In genomic region chr2:122218596-122218995, GRCh38 we compare ENCODE assay signal across 25 cellular contexts.
"Had no signal": no experiment of that assay in that cellular context is flagged by ENCODE, and none has a peak within 500 bp of the region (broad histone marks: within the 10 kb centered on the region; RNA-seq: fewer than 3 reads in every experiment).

No MANE protein-coding gene starts in this region.

- H3K4me1 ChIP-seq: adrenal gland, Peyer's patch, SJSA1 had no signal

- H3K27me3 ChIP-seq: adrenal gland, Peyer's patch, SJSA1 had no signal

- H3K4me3 ChIP-seq: adrenal gland, Peyer's patch, SJSA1 had no signal

- H3K9me3 ChIP-seq: adrenal gland, Peyer's patch, SJSA1 had no signal

- H3K4me1 Mint-ChIP-seq: activated naive CD8-positive, alpha-beta T cell treated with anti-CD3 and anti-CD28 coated beads, Interleukin-2, amount 10 ng/mL, durations not matched to agents 7 days and 5 days; T-helper 17 cell; WTC11 had no signal

- H3K36me3 Mint-ChIP-seq: activated naive CD8-positive, alpha-beta T cell treated with anti-CD3 and anti-CD28 coated beads, Interleukin-2, amount 10 ng/mL, durations not matched to agents 7 days and 5 days; WTC11 had no signal

- H3K27ac ChIP-seq: adrenal gland, Peyer's patch, SJSA1 had no signal

- H3K36me3 ChIP-seq: adrenal gland, Peyer's patch, SJSA1 had no signal

- H3K27me3 Mint-ChIP-seq: T-helper 17 cell had no signal

- ATAC-seq: activated CD8-positive, alpha-beta T cell treated with anti-CD3 and anti-CD28 coated beads, Interleukin-2, amount 10 ng/mL, durations not matched to agents 7 days and 5 days; T-helper 17 cell; WTC11 had no signal

- H3K27ac Mint-ChIP-seq: activated CD8-positive, alpha-beta T cell treated with anti-CD3 and anti-CD28 coated beads, Interleukin-2, amount 10 ng/mL, durations not matched to agents 7 days and 5 days; activated naive CD8-positive, alpha-beta T cell treated with anti-CD3 and anti-CD28 coated beads, Interleukin-2, amount 10 ng/mL, durations not matched to agents 7 days and 5 days; T-helper 17 cell; WTC11 had no signal

- H3K4me3 Mint-ChIP-seq: activated CD8-positive, alpha-beta T cell treated with anti-CD3 and anti-CD28 coated beads, Interleukin-2, amount 10 ng/mL, durations not matched to agents 7 days and 5 days; activated naive CD8-positive, alpha-beta T cell treated with anti-CD3 and anti-CD28 coated beads, Interleukin-2, amount 10 ng/mL, durations not matched to agents 7 days and 5 days; T-helper 17 cell; WTC11 had no signal

- DNase-seq: activated CD4-positive, alpha-beta T cell treated with anti-CD3 and anti-CD28 coated beads for 48 hours; activated CD4-positive, alpha-beta T cell treated with anti-CD3 and anti-CD28 coated beads, Interleukin-2, amount 50 U/mL, for 4 hours; activated CD4-positive, CD25-positive, alpha-beta regulatory T cell treated with anti-CD3 and anti-CD28 coated beads, Interleukin-2, amount 50 U/mL, for 72 hours; activated CD8-positive, alpha-beta memory T cell treated with anti-CD3 and anti-CD28 coated beads, Interleukin-2, amount 50 U/mL, for 48 hours; activated CD8-positive, alpha-beta T cell treated with anti-CD3 and anti-CD28 coated beads, Interleukin-2, amount 10 ng/mL, durations not matched to agents 7 days and 5 days; activated naive CD4-positive, alpha-beta T cell treated with anti-CD3 and anti-CD28 coated beads, Interleukin-2, amount 50 U/mL, for 16 hours; activated naive CD8-positive, alpha-beta T cell treated with anti-CD3 and anti-CD28 coated beads, Interleukin-2, amount 10 ng/mL, durations not matched to agents 7 days and 5 days; activated T-cell treated with anti-CD3 and anti-CD28 coated beads, Interleukin-2, amount 50 U/mL, for 1 hour; adrenal gland; Kasumi-1; KBM-7; NCI-H146; NCI-H2029; NCI-H2107; NCI-H2171 treated with DMSO at 0.1 percent for 48 hours; NCI-H226; NCI-H510A; NCI-H526 treated with DMSO at 0.1 percent for 48 hours; NK-92 treated with Interleukin-12 subunit alpha and Interleukin-12 subunit beta, amount 100 ng/mL, for 24 hours; Peyer's patch; SHP77; T-helper 17 cell; T-helper 9 cell had no signal

- H3K9me3 Mint-ChIP-seq: activated naive CD8-positive, alpha-beta T cell treated with anti-CD3 and anti-CD28 coated beads, Interleukin-2, amount 10 ng/mL, durations not matched to agents 7 days and 5 days had no signal
